8 cellular contexts compared by ENCODE assay signal in the genomic region with DNA sequence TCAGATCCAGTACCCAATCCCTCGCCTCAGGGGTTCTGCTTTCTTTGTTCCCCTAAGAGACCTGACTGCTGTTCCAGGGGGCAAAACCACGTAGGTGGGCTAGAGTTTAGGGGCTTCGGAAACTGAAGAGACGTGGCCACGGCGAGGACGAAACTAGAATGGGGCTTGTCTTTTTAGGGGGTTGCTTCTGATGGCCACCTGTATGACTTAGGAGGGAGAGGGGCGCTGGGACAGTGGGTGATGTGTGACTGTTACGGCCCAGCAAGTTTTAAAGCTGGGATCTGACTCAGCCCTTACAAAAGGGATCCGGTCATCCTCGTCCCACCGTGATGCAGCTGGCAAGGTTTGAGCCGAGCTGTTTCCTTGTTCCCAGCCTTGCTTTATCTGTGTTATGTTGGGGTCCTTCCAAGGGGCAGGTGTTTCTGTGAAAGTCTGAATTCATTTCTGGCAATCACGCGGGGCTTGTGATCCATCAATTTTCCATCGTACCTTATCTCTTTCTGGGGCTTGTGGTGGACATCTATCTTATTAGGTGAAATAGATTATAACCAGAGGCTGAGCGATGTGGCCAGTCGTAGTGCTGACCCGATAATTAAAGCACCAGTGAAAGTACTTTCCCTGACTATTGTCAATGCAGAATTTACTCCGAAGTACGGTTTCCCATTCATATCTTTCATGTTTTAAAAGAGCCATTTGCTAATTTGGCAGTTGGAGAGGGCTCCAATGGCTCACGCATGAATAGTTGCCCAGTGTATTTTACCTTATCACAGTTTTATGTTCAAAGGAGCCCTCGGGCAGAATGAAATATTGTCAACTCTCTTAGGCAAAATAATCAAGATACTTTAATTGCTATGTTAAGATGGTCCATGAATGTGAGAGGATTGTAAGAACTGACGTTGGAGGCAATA. TPM values are rescaled to one million over a fixed set of nuclear protein-coding genes. Genes with fewer than 3 reads are reported as not detected.
A peak's percentile ranks its signal among the peaks of the same experiment; 100 is the strongest.
DNase-seq lines count a peak whose midpoint lies in the region; ATAC-seq, FAIRE-seq and TF ChIP-seq lines count a peak whose summit lies in the region.

No MANE protein-coding gene starts in this region.

- CTCF ChIA-PET in A549 (lab: Yijun Ruan, JAX): interaction anchor here (0.8 to 5.0 kb wide), 25 partner anchors 11 to 213 kb away, joined by 3 to 52 read pairs (median 6); no protein-coding TSS in a partner anchor

- in situ Hi-C loops in astrocyte of the cerebellum (cut with HindIII; ENCODE audit: low sequenced_read_pairs): no loop called here

- peaks cover 0 to 2% (median 0%) of the 10 kb centered on the region in 6 donors for H3K9me3 Mint-ChIP-seq in immature natural killer cell

- H3K4me1 Mint-ChIP-seq in immature natural killer cell: peaks cover 3 to 7% of the 10 kb centered on the region in 2 donors

- H3K36me3 Mint-ChIP-seq in immature natural killer cell: no peaks in the 10 kb centered on the region

- under 1% methylated on average over 23 of the region's 24 CpGs for WGBS in A549 (ENCODE audit: missing lambda C conversion rate)
- 30 to 54% (median 42%) methylated on average over 24 of the region's 24 CpGs for WGBS in spleen, 5 donors

- TF ChIP-seq POLR2A in A549 (IDR thresholded peaks at IDR 0.05; ENCODE audit: low read length) (no peak), spleen (IDR thresholded peaks at IDR 0.05) (no peak), GM12891 (IDR thresholded peaks at IDR 0.05; ENCODE audit: low read depth, low read length) (no peak)

- FAIRE-seq in A549 (lab: Jason Lieb, UNC): no peak
- no peak for FAIRE-seq in GM12891 (lab: Jason Lieb, UNC)

- intact Hi-C loops in spleen (cut with DNase I; ENCODE audit: low total_unique reads): no loop called here

- H3K27me3 ChIP-seq in HUES48 (ENCODE audit: control insufficient read depth, insufficient read depth, low read length) (peaks cover 32% of the 10 kb centered on the region), spleen (replicated peaks in 1 of 7) (peaks cover 0 to 87% (median 32%) of the 10 kb centered on the region in 7 donors)

- no peaks in the 10 kb centered on the region for H3K36me3 ChIP-seq in HUES48 (ENCODE audit: control insufficient read depth, insufficient read depth, low read length)
- H3K36me3 ChIP-seq in spleen: no peaks in the 10 kb centered on the region

- H3K9me3 ChIP-seq in A549: peaks cover 7% of the 10 kb centered on the region
- no peaks in the 10 kb centered on the region for H3K9me3 ChIP-seq in HUES48 (ENCODE audit: control insufficient read depth, insufficient read depth, low read length)
- H3K9me3 ChIP-seq in spleen: peaks cover 0 to 5% (median 0%) of the 10 kb centered on the region in 8 donors

- H3K9ac ChIP-seq in HUES48 (ENCODE audit: low read depth, low read length): peak overlapping the region; percentile 56; the same call in 1 of the 2 replicates

- peaks cover 4 to 12% (median 7%) of the 10 kb centered on the region in 3 donors for H3K27me3 Mint-ChIP-seq in immature natural killer cell (ENCODE audit: low read depth in 3 of 3)

- TF ChIP-seq CTCF in A549 (IDR thresholded peaks at IDR 0.05): no peak
- TF ChIP-seq CTCF in astrocyte of the cerebellum (IDR thresholded peaks at IDR 0.05; ENCODE audit: low read depth, low read length, missing control alignments): no peak
- TF ChIP-seq CTCF in spleen (IDR thresholded peaks at IDR 0.05 in 8 of 11, conservative IDR thresholded peaks at IDR 0.05 in 3 of 11): no peak

- H3K4me3 ChIP-seq in A549 (peak overlapping the region; percentile 94), HUES48 (ENCODE audit: low read depth, low read length) (peak overlapping the region; percentile 64), astrocyte of the cerebellum (ENCODE audit: low read depth, low read length) (peak overlapping the region; percentile 88), spleen (peak overlapping the region; percentile 20 to 73 (median 43))

- H3K4me1 ChIP-seq in A549 (peaks cover 44% of the 10 kb centered on the region), HUES48 (ENCODE audit: control insufficient read depth, insufficient read depth, low read length) (peaks cover 26% of the 10 kb centered on the region), spleen (peaks cover 6 to 22% (median 16%) of the 10 kb centered on the region in 6 donors)

- ATAC-seq in A549: peak; percentile 42

- DNase-seq in A549 (ENCODE audit: low read depth in 1 of 2, low spot score in 1 of 2) (peak in 1 of 2 experiments; percentile 48), astrocyte of the cerebellum (ENCODE audit: low read depth) (no peak), immature natural killer cell (no peak), spleen (no peak), RPMI8226 (no peak), NCI-H2171 treated with DMSO at 0.1 percent for 48 hours (lab: John Stamatoyannopoulos, UW) (no peak), GM12891 (ENCODE audit: insufficient read length, low spot score) (no peak)

- TF ChIP-seq RAD21 in A549 (conservative IDR thresholded peaks at IDR 0.05 in 1 of 2, IDR thresholded peaks at IDR 0.05 in 1 of 2): no peak

- POLR2A ChIA-PET in A549 (lab: Yijun Ruan, JAX): interaction anchor here (0.8 to 4.5 kb wide), 6 partner anchors 16 to 282 kb away, joined by 3 to 24 read pairs (median 8); no protein-coding TSS in a partner anchor

- peak overlapping the region; percentile 93 for H3K4me2 ChIP-seq in A549

- no peak overlapping the region for H3K27ac Mint-ChIP-seq in immature natural killer cell

- H3K27ac ChIP-seq in A549 (peak overlapping the region; percentile 95 to 98), HUES48 (ENCODE audit: low read depth, low read length) (no peak overlapping the region), spleen (peak overlapping the region; percentile 40 to 83 (median 78))

- peak overlapping the region in 4 of 5 donors; percentile 3 to 61 (median 43) for H3K4me3 Mint-ChIP-seq in immature natural killer cell

- no peak for TF ChIP-seq EP300 in A549 (IDR thresholded peaks at IDR 0.05)

TF ChIP-seq in A549, 52 proteins besides CTCF, POLR2A, EP300 and RAD21:
- 0 out of 2 replicates have a peak, but pooled peaks have one; percentile 61 for TF ChIP-seq FOSB (CRISPR knock-in tag; IDR thresholded peaks at IDR 0.05)
- TF ChIP-seq GATA3 (IDR thresholded peaks at IDR 0.05; ENCODE audit: borderline replicate concordance): 0 out of 2 replicates have a peak, but pooled peaks have one; percentile 13
- no peak for TF ChIP-seq MAZ (IDR thresholded peaks at IDR 0.05; ENCODE audit: borderline replicate concordance, low read depth, low read length)

TF ChIP-seq in GM12891, 5 proteins besides CTCF, POLR2A, EP300 and RAD21:
- TF ChIP-seq PAX5 (IDR thresholded peaks at IDR 0.05; ENCODE audit: insufficient read depth, low read length, severe bottlenecking) (no peak), SPI1 (IDR thresholded peaks at IDR 0.05; ENCODE audit: low read depth, low read length) (no peak), TAF1 (IDR thresholded peaks at IDR 0.05; ENCODE audit: low read depth, low read length) (no peak), POLR2AphosphoS5 (IDR thresholded peaks at IDR 0.05; ENCODE audit: low read depth, low read length) (no peak), POU2F2 (IDR thresholded peaks at IDR 0.05; ENCODE audit: low read depth, low read length) (no peak)

RNA-seq across cellular contexts. Expression of a gene that starts 0.9 kb away (rescaled TPM):
- polyA plus RNA-seq in A549 (2011; rRNA removed) (161 and 165 TPM in 2 replicates), A549 (2017; fragmentation: RNase III; extraction: RNeasy Plus Mini Kit Qiagen cat#74134 plus additional on column Dnase treatment) (65.1 to 77.9 TPM (median 72.3 TPM) in 3 replicates), immature natural killer cell (not detected), spleen (1 to 10 TPM in 1 of 3 donors, under 1 TPM in 2; 0.68 to 1.9 (median 0.96) TPM)
- polyA plus RNA-seq in A549 (2012; cell fraction: cytosol; rRNA removed): 35.2 and 44.0 TPM in 2 replicates
- polyA plus RNA-seq in A549 (2012; cell fraction: nucleus; rRNA removed): 33.9 and 45.5 TPM in 2 replicates
- 417 and 431 TPM in 2 replicates for polyA minus RNA-seq in A549 (2011; rRNA and poly(A)+ RNA removed)
- 10 to 100 TPM; 10.6 to 28.8 (median 22.3) TPM for total RNA-seq in spleen
- polyA plus RNA-seq in GM12891 (2012; ENCODE audit: low read depth, missing spikeins): not detected

Comparison
In these comparisons a context has a peak if more than half of its experiments do, and no peak if none do; other contexts are left out.
1. H3K4me3 ChIP-seq: peak in every context shown above with its lines; median percentile 94 in A549; 88 in astrocyte of the cerebellum; 64 in HUES48; 43 in spleen.
2. RNA of a gene that starts 0.9 kb away (polyA plus RNA-seq): 33.9 to 165 TPM in A549; 0.68 to 1.9 TPM in spleen and not detected in immature natural killer cell; every median in the first group is over 10 times any median in the second.